ENCODE assay signal across 8 cellular contexts in genomic region chr19:47514151-47514868, GRCh38. TPM values are rescaled to one million over a fixed set of nuclear protein-coding genes. Genes with fewer than 3 reads are reported as not detected.
A peak's percentile ranks its signal among the peaks of the same experiment; 100 is the strongest.
DNase-seq lines count a peak whose midpoint lies in the region; ATAC-seq and TF ChIP-seq lines count a peak whose summit lies in the region.

No MANE protein-coding gene starts in this region.

- peak overlapping the region; percentile 99 for H3K4me3 Mint-ChIP-seq in effector memory CD8-positive, alpha-beta T cell

- peak overlapping the region; percentile 93 for H3K9ac ChIP-seq in PC-3 (ENCODE audit: low read length)

- H3K4me3 ChIP-seq in PC-3 (ENCODE audit: low read length) (peak overlapping the region; percentile 95), neuron (ENCODE audit: low read length) (peak overlapping the region; percentile 90)

- H3K27me3 ChIP-seq in PC-3 (ENCODE audit: low read length) (no peaks in the 10 kb centered on the region), neuron (ENCODE audit: insufficient read depth, low read length) (no peaks in the 10 kb centered on the region)

- ATAC-seq in PC-3 = no peak
- no peak for ATAC-seq in effector memory CD8-positive, alpha-beta T cell (replicated peaks)

- H3K4me1 ChIP-seq in PC-3 (ENCODE audit: insufficient read depth, low read length) = peaks cover 35% of the 10 kb centered on the region
- peaks cover 20% of the 10 kb centered on the region for H3K4me1 ChIP-seq in neuron (ENCODE audit: insufficient read depth, low read length)

- H4K20me1 ChIP-seq in PC-3 (ENCODE audit: low read length) = peaks cover 18% of the 10 kb centered on the region; the same call in 1 of the 2 replicates

- H3K9me2 ChIP-seq in PC-3 (replicated peaks; ENCODE audit: low read length) = no peaks in the 10 kb centered on the region

- H3K36me3 ChIP-seq in PC-3 (ENCODE audit: low read depth, low read length) (no peaks in the 10 kb centered on the region), neuron (ENCODE audit: insufficient read depth, low read length) (no peaks in the 10 kb centered on the region)

- peaks cover 55% of the 10 kb centered on the region for H3K79me2 ChIP-seq in PC-3 (ENCODE audit: low read length)

- H3K27ac ChIP-seq in PC-3 (ENCODE audit: low read length) = peak overlapping the region; percentile 41

- peak overlapping the region; percentile 56; the same call in 1 of the 2 replicates for H2AFZ ChIP-seq in PC-3 (ENCODE audit: low read length)
- H2AFZ ChIP-seq in neuron (ENCODE audit: low read depth, low read length) = no peak overlapping the region

- CTCF ChIA-PET in PC-3 (lab: Charles Lee) = no interaction called here

- H3K4me2 ChIP-seq in PC-3 (ENCODE audit: low read length) = peak overlapping the region; percentile 93

- DNase-seq in DMS 273 (lab: John Stamatoyannopoulos, UW; ENCODE audit: unreplicated experiment) (peak; percentile 52), DMS 273 treated with DMSO at 0.1 percent for 48 hours (lab: John Stamatoyannopoulos, UW) (no peak), PC-3 (no peak), NCI-H2227 treated with DMSO at 0.1 percent for 48 hours (lab: John Stamatoyannopoulos, UW) (no peak), NCI-H2227 (lab: John Stamatoyannopoulos, UW; ENCODE audit: unreplicated experiment) (no peak), NAMALWA (ENCODE audit: low spot score) (no peak)
- no peak for DNase-seq in effector memory CD8-positive, alpha-beta T cell

- POLR2A ChIA-PET in PC-3 (lab: Charles Lee; ENCODE audit: unreplicated experiment) = interaction anchor here (0.6 to 0.7 kb wide), 2 partner anchors 64 to 1890 kb away, joined by 4 to 53 read pairs; no protein-coding TSS in a partner anchor

- H3K4me1 Mint-ChIP-seq in effector memory CD8-positive, alpha-beta T cell (ENCODE audit: low read depth in 2 of 2) = peaks cover 68 to 89% of the 10 kb centered on the region in 2 donors

- H3K27me3 Mint-ChIP-seq in effector memory CD8-positive, alpha-beta T cell = no peaks in the 10 kb centered on the region

- TF ChIP-seq CTCF in PC-3 (conservative IDR thresholded peaks at IDR 0.05; ENCODE audit: low read depth, low read length) = no peak

- no peaks in the 10 kb centered on the region for H3K9me3 Mint-ChIP-seq in effector memory CD8-positive, alpha-beta T cell

- H3F3A ChIP-seq in PC-3 (ENCODE audit: low read length, unreplicated experiment) = no peaks in the 10 kb centered on the region

- H3K9me3 ChIP-seq in PC-3 (ENCODE audit: low read length) (no peaks in the 10 kb centered on the region), neuron (ENCODE audit: low read length) (no peaks in the 10 kb centered on the region)

- peaks cover 56% of the 10 kb centered on the region for H3K36me3 Mint-ChIP-seq in effector memory CD8-positive, alpha-beta T cell (ENCODE audit: insufficient read depth)

- TSS peak; percentile 90 for BruUV-seq in PC-3 (replicated peaks; lab: Mats Ljungman, UMichigan)

- intact Hi-C loops in PC-3 (cut with micrococcal nuclease) = loop anchor here (2.0 to 10.0 kb wide), 3 partner anchors 80 to 180 kb away; partner anchors contain the start of gene BICRA

- peak overlapping the region; percentile 99 to 100 for H3K27ac Mint-ChIP-seq in effector memory CD8-positive, alpha-beta T cell

RNA-seq across cellular contexts. Expression of gene NAPA, which starts 0.6 kb away (rescaled TPM):
- 75.1 and 95.9 TPM in 2 replicates for total RNA-seq in PC-3 (2014; rRNA removed)

RNA-seq across cellular contexts. Expression of gene KPTN, which starts 30.3 kb away (rescaled TPM):
- 8.0 and 18.3 TPM in 2 replicates for total RNA-seq in PC-3 (2014; rRNA removed)

RNA-seq across cellular contexts. Expression of gene SLC8A2, which starts 42.6 kb away (rescaled TPM):
- total RNA-seq in PC-3 (2014; rRNA removed) = 0.33 TPM in 1 of 2 replicates, not detected in the other

RNA-seq across cellular contexts. Expression of gene ZNF541, which starts 58.6 kb away (rescaled TPM):
- not detected in 2 replicates for total RNA-seq in PC-3 (2014; rRNA removed)
